10 cellular contexts compared by ENCODE assay signal in genomic region chr9:132694144-132694543, GRCh38. TPM values are rescaled to one million over a fixed set of nuclear protein-coding genes. Genes with fewer than 3 reads are reported as not detected.
DNase-seq lines count a peak whose midpoint lies in the region; ATAC-seq and TF ChIP-seq lines count a peak whose summit lies in the region.
"Had no signal": no experiment of that assay in that cellular context is flagged by ENCODE, and none has a peak within 500 bp of the region (broad histone marks: within the 10 kb centered on the region; RNA-seq: fewer than 3 reads in every experiment).

No MANE protein-coding gene starts in this region.

- H3K4me1 Mint-ChIP-seq in GM23338, result no peaks in the 10 kb centered on the region

- intact Hi-C loops in right lobe of liver (cut with DNase I), result no loop called here
- intact Hi-C loops in stomach (cut with DNase I; ENCODE audit: low total_unique reads), result no loop called here

- no peaks in the 10 kb centered on the region for H3F3A ChIP-seq in GM23338 (replicated peaks; ENCODE audit: low read depth)

- H3K36me3 Mint-ChIP-seq in GM23338 (ENCODE audit: low read depth), result peaks cover 36% of the 10 kb centered on the region

- no peak overlapping the region for H3K27ac ChIP-seq in GM23338 (ENCODE audit: low read depth)
- no peak overlapping the region for H3K27ac ChIP-seq in WERI-Rb-1
- H3K27ac ChIP-seq in right lobe of liver, result no peak overlapping the region
- H3K27ac ChIP-seq in stomach, result no peak overlapping the region

- no peak overlapping the region for H2AFZ ChIP-seq in GM23338

- H3K9me2 ChIP-seq in GM23338 (ENCODE audit: insufficient read depth), result no peaks in the 10 kb centered on the region

- TF ChIP-seq EP300 in stomach (IDR thresholded peaks at IDR 0.05), result no peak

- TF ChIP-seq CTCF in GM23338 (conservative IDR thresholded peaks at IDR 0.05; ENCODE audit: low read depth in 2 of 2) (peak; percentile 63 to 80), WERI-Rb-1 (IDR thresholded peaks at IDR 0.05; ENCODE audit: low read depth, low read length) (peak; percentile 59), right lobe of liver (IDR thresholded peaks at IDR 0.05) (peak in 3 of 4 donors; percentile 8 to 20 (median 10)), stomach (IDR thresholded peaks at IDR 0.05) (peak in 2 of 7 experiments; percentile 13 to 26)

- no peak overlapping the region for H3K4me2 ChIP-seq in GM23338

- H3K9me3 ChIP-seq in WERI-Rb-1 (ENCODE audit: severe bottlenecking) (peaks cover 22% of the 10 kb centered on the region), right lobe of liver (peaks cover 0 to 6% (median 2%) of the 10 kb centered on the region in 4 donors), stomach (peaks cover 0 to 26% (median 14%) of the 10 kb centered on the region in 4 donors)

- no peak overlapping the region for H3K4me3 ChIP-seq in GM23338
- H3K4me3 ChIP-seq in WERI-Rb-1 (ENCODE audit: low read depth, low read length), result no peak overlapping the region
- H3K4me3 ChIP-seq in right lobe of liver, result no peak overlapping the region
- no peak overlapping the region for H3K4me3 ChIP-seq in stomach

- no peaks in the 10 kb centered on the region for H3K4me1 ChIP-seq in GM23338 (ENCODE audit: insufficient read depth)
- H3K4me1 ChIP-seq in right lobe of liver, result no peaks in the 10 kb centered on the region
- peaks cover 0 to 2% (median 1%) of the 10 kb centered on the region in 4 donors for H3K4me1 ChIP-seq in stomach

- no peak overlapping the region for H3K4me3 Mint-ChIP-seq in GM23338

- H3K27ac Mint-ChIP-seq in GM23338, result no peak overlapping the region

- peaks cover 6% of the 10 kb centered on the region for H3K27me3 Mint-ChIP-seq in GM23338 (ENCODE audit: insufficient read depth, low read depth, poor library complexity)

- no peaks in the 10 kb centered on the region for H3K79me2 ChIP-seq in GM23338 (replicated peaks; ENCODE audit: insufficient read depth)

- ATAC-seq in GM23338 (peak; percentile 94), right lobe of liver (no peak), HG03520 (IDR thresholded peaks at IDR 0.05; ENCODE audit: unreplicated experiment) (no peak)

- 29% methylated on average over 2 of the region's 2 CpGs for whole genome bisulfite sequencing in right lobe of liver (ENCODE audit: insufficient coverage, low coverage, low lambda C conversion rate, missing lambda C conversion rate)
- 19 to 35% (median 23%) methylated on average over 2 of the region's 2 CpGs for WGBS in stomach, 5 donors

- TF ChIP-seq POLR2A in right lobe of liver (IDR thresholded peaks at IDR 0.05), result no peak
- no peak for TF ChIP-seq POLR2A in stomach (IDR thresholded peaks at IDR 0.05)

- peaks cover 38% of the 10 kb centered on the region for H3K9me3 Mint-ChIP-seq in GM23338

- H3K36me3 ChIP-seq in GM23338 (ENCODE audit: insufficient read depth), result peaks cover 13% of the 10 kb centered on the region
- H3K36me3 ChIP-seq in WERI-Rb-1, result peaks cover 26% of the 10 kb centered on the region
- peaks cover 0 to 13% (median 1%) of the 10 kb centered on the region in 4 donors for H3K36me3 ChIP-seq in right lobe of liver
- H3K36me3 ChIP-seq in stomach, result peaks cover 14 to 29% (median 24%) of the 10 kb centered on the region in 4 donors

- no peaks in the 10 kb centered on the region for H3K27me3 ChIP-seq in GM23338 (ENCODE audit: insufficient read depth)
- no peaks in the 10 kb centered on the region for H3K27me3 ChIP-seq in WERI-Rb-1 (ENCODE audit: insufficient read depth, low read depth, severe bottlenecking)
- no peaks in the 10 kb centered on the region for H3K27me3 ChIP-seq in right lobe of liver
- no peaks in the 10 kb centered on the region for H3K27me3 ChIP-seq in stomach

- DNase-seq in DMS 273 (lab: John Stamatoyannopoulos, UW; ENCODE audit: unreplicated experiment) (peak; percentile 33), DMS 273 treated with DMSO at 0.1 percent for 48 hours (lab: John Stamatoyannopoulos, UW) (no peak), GM23338 (ENCODE audit: low spot score) (peak; percentile 73), WERI-Rb-1 (peak; percentile 36), right lobe of liver (no peak), DMS114 treated with DMSO at 0.1 percent for 48 hours (lab: John Stamatoyannopoulos, UW; ENCODE audit: unreplicated experiment) (no peak), stomach (no peak)
- DNase-seq: effector CD8-positive, alpha-beta T cell; NCI-H510A had no signal

- peaks cover 3% of the 10 kb centered on the region; the same call in 1 of the 2 replicates for H4K20me1 ChIP-seq in GM23338 (replicated peaks; ENCODE audit: insufficient read depth)

TF ChIP-seq in GM23338, 12 proteins besides CTCF, POLR2A, EP300 and RAD21:
- no peak for TF ChIP-seq NANOG (IDR thresholded peaks at IDR 0.05; ENCODE audit: borderline replicate concordance)
- TF ChIP-seq CREB1 (CRISPR knock-in tag; IDR thresholded peaks at IDR 0.05; ENCODE audit: low read depth), result peak; percentile 54

RNA-seq across cellular contexts. Expression of gene GTF3C4, which starts 23.9 kb away (rescaled TPM):
- total RNA-seq in GM23338 (2014; rRNA removed; shearing (Covaris generic)), result 39.6 and 41.6 TPM in 2 replicates
- polyA plus RNA-seq in GM23338 (2016; fragmentation: Nextera tagmentation; extraction: Ambion mirVana) (9.5 and 9.8 TPM in 2 replicates), stomach (1 to 10 TPM; 2.6 to 4.4 (median 2.7) TPM)
- total RNA-seq in right lobe of liver (1 to 10 TPM; 4.6 to 6.1 (median 5.5) TPM), stomach (10 to 100 TPM; 10.4 to 68.8 (median 13.4) TPM)

RNA-seq across cellular contexts. Expression of gene DDX31, which starts 24.4 kb away (rescaled TPM):
- total RNA-seq in GM23338 (2014; rRNA removed; shearing (Covaris generic)), result 21.6 and 23.5 TPM in 2 replicates
- polyA plus RNA-seq in GM23338 (2016; fragmentation: Nextera tagmentation; extraction: Ambion mirVana), result 11.6 and 14.8 TPM in 2 replicates
- total RNA-seq in right lobe of liver, result 1 to 10 TPM; 7.1 to 8.7 (median 8.0) TPM
- 10 to 100 TPM in 2 of 5 donors, 1 to 10 TPM in 3; 4.1 to 26.8 (median 9.8) TPM for total RNA-seq in stomach
- polyA plus RNA-seq in stomach, result 1 to 10 TPM; 3.1 to 7.3 (median 3.2) TPM

Comparison
In these comparisons a context has a peak if more than half of its experiments do, and no peak if none do; other contexts are left out.
1. DNase-seq: peak in DMS 273 (single experiment), GM23338 (single experiment) and WERI-Rb-1 (single experiment); none in DMS 273 treated with DMSO at 0.1 percent for 48 hours (single experiment), right lobe of liver (0 of 3), DMS114 treated with DMSO at 0.1 percent for 48 hours (single experiment) and stomach (single experiment).